8 cellular contexts compared by ENCODE assay signal in genomic region chr4:143911528-143912407, GRCh38. TPM values are rescaled to one million over a fixed set of nuclear protein-coding genes. Genes with fewer than 3 reads are reported as not detected.
DNase-seq lines count a peak whose midpoint lies in the region; ATAC-seq and TF ChIP-seq lines count a peak whose summit lies in the region.
"Not testable (repeated sequence)": the region's sequence is repeated elsewhere in the genome, so short reads cannot be mapped to it uniquely, and the experiment has no call there.

No MANE protein-coding gene starts in this region.

- H3K9me3 ChIP-seq in BLaER1 treated with 17β-estradiol and CSF1 and Interleukin-3, amounts not matched to agents 10 nM and 100 nM (replicated peaks in 1 of 11); RWPE2 (ENCODE audit: severe bottlenecking): not testable (repeated sequence)

- TF ChIP-seq POLR2A in erythroblast (IDR thresholded peaks at IDR 0.05; ENCODE audit: low read length) = peak; percentile 15

- not testable (repeated sequence) for H3K9me3 Mint-ChIP-seq in activated T-helper 1 cell treated with anti-CD3 and anti-CD28 coated beads, Interleukin-12 subunit alpha, Interleukin-12 subunit beta, Interleukin-2, Interleukin-4 antibody, amounts not matched to agents 30 ng/mL and 10 ng/mL and 1 ng/mL, durations not matched to agents 14 hours and 24 hours and 36 hours

- H3K9ac ChIP-seq in BLaER1 treated with 17β-estradiol and CSF1 and Interleukin-3, amounts not matched to agents 10 nM and 100 nM = peak overlapping the region; percentile 88 to 93 (median 92)

- H3K27me3 ChIP-seq in BLaER1 treated with 17β-estradiol and CSF1 and Interleukin-3, amounts not matched to agents 10 nM and 100 nM; RWPE2 (ENCODE audit: insufficient read depth, poor library complexity, severe bottlenecking): not testable (repeated sequence)

- H3K27ac ChIP-seq in BLaER1 treated with 17β-estradiol and CSF1 and Interleukin-3, amounts not matched to agents 10 nM and 100 nM = peak overlapping the region; percentile 77 to 96 (median 95)
- not testable (repeated sequence) for H3K27ac ChIP-seq in RWPE2 (ENCODE audit: poor library complexity, severe bottlenecking)

- not testable (repeated sequence) for TF ChIP-seq CTCF in RWPE2 (IDR thresholded peaks at IDR 0.05; ENCODE audit: poor library complexity, severe bottlenecking)

- H3K4me1 ChIP-seq in BLaER1 treated with 17β-estradiol and CSF1 and Interleukin-3, amounts not matched to agents 10 nM and 100 nM = peaks cover 11 to 33% (median 23%) of the 10 kb centered on the region in 10 experiments
- H3K4me1 ChIP-seq in RWPE2 (ENCODE audit: insufficient read depth, poor library complexity, severe bottlenecking) = not testable (repeated sequence)

- H3K27me3 Mint-ChIP-seq in activated T-helper 1 cell treated with anti-CD3 and anti-CD28 coated beads, Interleukin-12 subunit alpha, Interleukin-12 subunit beta, Interleukin-2, Interleukin-4 antibody, amounts not matched to agents 30 ng/mL and 10 ng/mL and 1 ng/mL, durations not matched to agents 14 hours and 24 hours and 36 hours (ENCODE audit: insufficient read depth) = not testable (repeated sequence)

- not testable (repeated sequence) for H3K36me3 ChIP-seq in BLaER1 treated with 17β-estradiol and CSF1 and Interleukin-3, amounts not matched to agents 10 nM and 100 nM; RWPE2 (ENCODE audit: low read depth)

- peak overlapping the region; percentile 74 for H3K4me3 Mint-ChIP-seq in activated T-helper 1 cell treated with anti-CD3 and anti-CD28 coated beads, Interleukin-12 subunit alpha, Interleukin-12 subunit beta, Interleukin-2, Interleukin-4 antibody, amounts not matched to agents 30 ng/mL and 10 ng/mL and 1 ng/mL, durations not matched to agents 14 hours and 24 hours and 36 hours

- H3K36me3 Mint-ChIP-seq in activated T-helper 1 cell treated with anti-CD3 and anti-CD28 coated beads, Interleukin-12 subunit alpha, Interleukin-12 subunit beta, Interleukin-2, Interleukin-4 antibody, amounts not matched to agents 30 ng/mL and 10 ng/mL and 1 ng/mL, durations not matched to agents 14 hours and 24 hours and 36 hours (ENCODE audit: low read depth) = not testable (repeated sequence)

- peak overlapping the region; percentile 73 to 92 (median 85) for H3K4me2 ChIP-seq in BLaER1 treated with 17β-estradiol and CSF1 and Interleukin-3, amounts not matched to agents 10 nM and 100 nM

- H3K4me1 Mint-ChIP-seq in activated T-helper 1 cell treated with anti-CD3 and anti-CD28 coated beads, Interleukin-12 subunit alpha, Interleukin-12 subunit beta, Interleukin-2, Interleukin-4 antibody, amounts not matched to agents 30 ng/mL and 10 ng/mL and 1 ng/mL, durations not matched to agents 14 hours and 24 hours and 36 hours (ENCODE audit: low read depth) = not testable (repeated sequence)

- not testable (repeated sequence) for H3K27ac Mint-ChIP-seq in activated T-helper 1 cell treated with anti-CD3 and anti-CD28 coated beads, Interleukin-12 subunit alpha, Interleukin-12 subunit beta, Interleukin-2, Interleukin-4 antibody, amounts not matched to agents 30 ng/mL and 10 ng/mL and 1 ng/mL, durations not matched to agents 14 hours and 24 hours and 36 hours

- not testable (repeated sequence) for DNase-seq in RWPE2 (ENCODE audit: low spot score); activated T-helper 1 cell treated with anti-CD3 and anti-CD28 coated beads, Interleukin-12 subunit alpha, Interleukin-12 subunit beta, Interleukin-2, Interleukin-4 antibody, amounts not matched to agents 30 ng/mL and 10 ng/mL and 1 ng/mL, durations not matched to agents 14 hours and 24 hours and 36 hours (ENCODE audit: low spot score)
- DNase-seq in erythroblast (lab: John Stamatoyannopoulos, UW) (peak; percentile 48 to 54), mesenteric fat pad (ENCODE audit: low spot score) (peak; percentile 88)
- DNase-seq in stimulated activated CD4-positive, alpha-beta T cell treated with anti-CD3 and anti-CD28 coated beads, TNF-alpha, amount 100 ng/mL, for 4 hours (ENCODE audit: low read depth in 3 of 3) = peak in 2 of 3 experiments; percentile 4 to 15

- ATAC-seq in GM19035 (IDR thresholded peaks at IDR 0.05; ENCODE audit: unreplicated experiment) (peak; percentile 72), HG02840 (IDR thresholded peaks at IDR 0.05; ENCODE audit: low FRiP score, unreplicated experiment) (peak; percentile 51), RWPE2 (ENCODE audit: low read depth) (peak; percentile 46; the same call in 2 of the 3 replicates)

- intact Hi-C loops in activated T-helper 1 cell treated with anti-CD3 and anti-CD28 coated beads, Interleukin-12 subunit alpha, Interleukin-12 subunit beta, Interleukin-2, Interleukin-4 antibody, amounts not matched to agents 30 ng/mL and 10 ng/mL and 1 ng/mL, durations not matched to agents 14 hours and 24 hours and 36 hours (cut with micrococcal nuclease) = not testable (repeated sequence)

- peaks cover 0 to 14% (median 7%) of the 10 kb centered on the region in 11 experiments; a peak in 12 of 22 replicates for H4K20me1 ChIP-seq in BLaER1 treated with 17β-estradiol and CSF1 and Interleukin-3, amounts not matched to agents 10 nM and 100 nM

- H3K4me3 ChIP-seq in BLaER1 treated with 17β-estradiol and CSF1 and Interleukin-3, amounts not matched to agents 10 nM and 100 nM = peak overlapping the region; percentile 58 to 84 (median 76)
- not testable (repeated sequence) for H3K4me3 ChIP-seq in RWPE2 (ENCODE audit: severe bottlenecking)

RNA-seq across cellular contexts. Expression of gene GYPE, which starts 6.4 kb away (rescaled TPM):
- total RNA-seq in activated T-helper 1 cell treated with anti-CD3 and anti-CD28 coated beads, Interleukin-12 subunit alpha, Interleukin-12 subunit beta, Interleukin-2, Interleukin-4 antibody, amounts not matched to agents 30 ng/mL and 10 ng/mL and 1 ng/mL, durations not matched to agents 14 hours and 24 hours and 36 hours = 0.16 TPM in 1 of 2 replicates, not detected in the other
- total RNA-seq in mesenteric fat pad = 1.7 TPM
